Comparison of ENCODE assay signal across 1 cellular context in the genomic region with DNA sequence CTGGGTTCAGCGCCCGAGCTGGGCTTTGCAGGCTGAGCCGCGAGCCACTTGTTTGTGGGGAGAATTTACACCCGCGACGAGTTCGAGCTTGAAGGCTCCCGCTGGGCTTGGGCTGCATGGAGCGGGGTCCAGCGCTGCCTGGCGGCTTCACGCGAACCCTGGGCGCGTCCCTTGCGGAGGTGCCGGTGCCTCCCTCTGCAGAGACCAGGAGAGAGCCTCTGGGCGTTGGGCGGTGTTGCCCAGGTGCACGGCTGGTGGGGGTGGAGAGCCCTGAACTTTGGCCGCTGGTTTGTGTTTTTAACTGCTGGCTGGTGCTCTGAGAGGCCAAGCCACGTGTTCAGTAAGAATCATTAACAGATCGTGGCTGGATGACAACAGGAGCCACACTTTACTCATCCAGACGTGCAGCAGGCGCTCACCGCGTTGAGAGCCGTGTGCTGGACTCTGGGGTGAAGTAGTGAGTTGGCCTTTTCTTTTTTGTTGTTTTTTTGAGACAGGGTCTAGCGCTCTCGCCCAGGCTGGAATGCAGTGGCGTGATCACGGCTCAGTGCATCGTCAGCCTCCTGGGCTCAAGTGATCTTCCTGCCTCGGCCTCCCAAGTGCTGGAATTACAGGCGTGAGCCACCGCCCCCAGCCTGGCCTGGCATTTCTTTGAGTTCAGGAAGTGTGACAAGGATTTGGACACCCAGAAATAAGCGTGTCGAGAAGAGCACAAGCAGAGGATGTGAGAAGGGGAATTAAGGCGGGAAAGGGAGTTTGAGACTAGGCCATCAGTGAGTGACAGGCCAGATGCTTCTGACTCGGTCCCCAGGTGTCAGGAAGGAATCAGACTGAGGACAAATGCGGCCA.
TF ChIP-seq lines count a peak whose summit lies in the region.

No MANE protein-coding gene starts in this region.

TF ChIP-seq in H1, 55 proteins besides CTCF, POLR2A, EP300 and RAD21:
- TF ChIP-seq CBX8 (IDR thresholded peaks at IDR 0.05; ENCODE audit: borderline replicate concordance, low read depth, low read length) (no peak), RXRA (IDR thresholded peaks at IDR 0.05; ENCODE audit: insufficient read depth, low read depth, low read length) (no peak), BRCA1 (IDR thresholded peaks at IDR 0.05; ENCODE audit: low read depth, low read length) (no peak), SRF (IDR thresholded peaks at IDR 0.05; ENCODE audit: low read depth, low read length) (no peak), CBX5 (IDR thresholded peaks at IDR 0.05; ENCODE audit: low read depth, low read length) (no peak), BACH1 (IDR thresholded peaks at IDR 0.05; ENCODE audit: low read length) (no peak), SP2 (IDR thresholded peaks at IDR 0.05; ENCODE audit: low read length) (no peak), ASH2L (IDR thresholded peaks at IDR 0.05; ENCODE audit: low read length) (peak; percentile 11), POLR2AphosphoS5 (IDR thresholded peaks at IDR 0.05; ENCODE audit: low read depth, low read length) (no peak), SP1 (IDR thresholded peaks at IDR 0.05; ENCODE audit: low read depth, low read length) (no peak), RNF2 (IDR thresholded peaks at IDR 0.05; ENCODE audit: borderline replicate concordance, low read depth, low read length, missing control alignments, poor library complexity, severe bottlenecking) (no peak), TEAD4 (IDR thresholded peaks at IDR 0.05; ENCODE audit: low read depth, low read length) (no peak), FOSL1 (IDR thresholded peaks at IDR 0.05; ENCODE audit: insufficient read depth, low read depth, low read length) (no peak), KDM1A (IDR thresholded peaks at IDR 0.05; ENCODE audit: borderline replicate concordance, low read length) (no peak), SIX5 (IDR thresholded peaks at IDR 0.05; ENCODE audit: low read depth, low read length) (no peak), CREB1 (IDR thresholded peaks at IDR 0.05) (no peak), GTF2F1 (IDR thresholded peaks at IDR 0.05; ENCODE audit: borderline replicate concordance, low read depth, low read length) (no peak), MAFK (IDR thresholded peaks at IDR 0.05; ENCODE audit: low read depth, low read length) (no peak), NRF1 (IDR thresholded peaks at IDR 0.05; ENCODE audit: low read depth, low read length) (no peak), KDM4A (IDR thresholded peaks at IDR 0.05; ENCODE audit: low read depth, low read length, severe bottlenecking) (peak; percentile 41), JUN (IDR thresholded peaks at IDR 0.05; ENCODE audit: low read depth, low read length) (no peak), CHD1 (IDR thresholded peaks at IDR 0.05; ENCODE audit: low read depth, low read length) (no peak), YY1 (IDR thresholded peaks at IDR 0.05; ENCODE audit: low read depth, low read length) (no peak), NANOG (IDR thresholded peaks at IDR 0.05; ENCODE audit: insufficient read depth, low read depth, low read length, poor library complexity, severe bottlenecking) (no peak), RBBP5 (IDR thresholded peaks at IDR 0.05; ENCODE audit: borderline replicate concordance, low read depth, low read length) (peak; percentile 1; the same call in 1 of the 2 replicates), TAF7 (optimal IDR thresholded peaks at IDR 0.05; ENCODE audit: borderline replicate concordance, low read depth, low read length) (no peak), TBP (IDR thresholded peaks at IDR 0.05; ENCODE audit: low read depth, low read length) (no peak), SUZ12 (IDR thresholded peaks at IDR 0.05; ENCODE audit: low read length) (no peak), RFX5 (IDR thresholded peaks at IDR 0.05; ENCODE audit: borderline replicate concordance, low read depth, low read length) (no peak), TAF1 (IDR thresholded peaks at IDR 0.05; ENCODE audit: low read depth, low read length) (no peak; the same call in 1 of the 2 replicates), ZNF274 (IDR thresholded peaks at IDR 0.05; ENCODE audit: borderline replicate concordance, extremely low read depth, low read length) (no peak), POU5F1 (IDR thresholded peaks at IDR 0.05; ENCODE audit: low read depth, low read length) (no peak), HDAC6 (IDR thresholded peaks at IDR 0.05; ENCODE audit: low read depth, low read length) (no peak), SIN3A (conservative IDR thresholded peaks at IDR 0.05 in 1 of 2, IDR thresholded peaks at IDR 0.05 in 1 of 2; ENCODE audit: low read depth in 1 of 2, low read length in 2 of 2) (0 out of 4 replicates have a peak, but pooled peaks of 1 of the 2 experiments have one; percentile 54), CHD2 (IDR thresholded peaks at IDR 0.05; ENCODE audit: low read length) (no peak), TCF12 (IDR thresholded peaks at IDR 0.05; ENCODE audit: low read depth, low read length) (no peak), KDM5A (IDR thresholded peaks at IDR 0.05; ENCODE audit: low read length) (no peak), BCL11A (IDR thresholded peaks at IDR 0.05; ENCODE audit: low read depth in 2 of 2, low read length in 2 of 2) (no peak), SAP30 (IDR thresholded peaks at IDR 0.05; ENCODE audit: insufficient read depth, insufficient replicate concordance, low read length) (peak; percentile 67), CEBPB (IDR thresholded peaks at IDR 0.05; ENCODE audit: low read depth, low read length) (no peak), SIRT6 (IDR thresholded peaks at IDR 0.05; ENCODE audit: low read length) (no peak), CTBP2 (IDR thresholded peaks at IDR 0.05; ENCODE audit: borderline replicate concordance, insufficient read depth, insufficient read length, low read length) (no peak), SP4 (IDR thresholded peaks at IDR 0.05; ENCODE audit: low read length) (no peak), EZH2 (IDR thresholded peaks at IDR 0.05; ENCODE audit: low read depth, low read length, severe bottlenecking) (no peak), GABPA (IDR thresholded peaks at IDR 0.05; ENCODE audit: borderline replicate concordance, insufficient read depth, low read length) (no peak), HDAC2 (IDR thresholded peaks at IDR 0.05; ENCODE audit: borderline replicate concordance in 1 of 2, low read depth in 2 of 2, low read length in 2 of 2) (no peak), EGR1 (IDR thresholded peaks at IDR 0.05; ENCODE audit: borderline replicate concordance, low read depth, low read length) (no peak), JUND (IDR thresholded peaks at IDR 0.05; ENCODE audit: low read length) (no peak), PHF8 (conservative IDR thresholded peaks at IDR 0.05; ENCODE audit: low read depth, low read length) (no peak)
- TF ChIP-seq, protein P1, sequence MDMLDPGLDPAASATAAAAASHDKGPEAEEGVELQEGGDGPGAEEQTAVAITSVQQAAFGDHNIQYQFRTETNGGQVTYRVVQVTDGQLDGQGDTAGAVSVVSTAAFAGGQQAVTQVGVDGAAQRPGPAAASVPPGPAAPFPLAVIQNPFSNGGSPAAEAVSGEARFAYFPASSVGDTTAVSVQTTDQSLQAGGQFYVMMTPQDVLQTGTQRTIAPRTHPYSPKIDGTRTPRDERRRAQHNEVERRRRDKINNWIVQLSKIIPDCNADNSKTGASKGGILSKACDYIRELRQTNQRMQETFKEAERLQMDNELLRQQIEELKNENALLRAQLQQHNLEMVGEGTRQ (IDR thresholded peaks at IDR 0.05; ENCODE audit: low read length), result no peak
- TF ChIP-seq, protein P2, sequence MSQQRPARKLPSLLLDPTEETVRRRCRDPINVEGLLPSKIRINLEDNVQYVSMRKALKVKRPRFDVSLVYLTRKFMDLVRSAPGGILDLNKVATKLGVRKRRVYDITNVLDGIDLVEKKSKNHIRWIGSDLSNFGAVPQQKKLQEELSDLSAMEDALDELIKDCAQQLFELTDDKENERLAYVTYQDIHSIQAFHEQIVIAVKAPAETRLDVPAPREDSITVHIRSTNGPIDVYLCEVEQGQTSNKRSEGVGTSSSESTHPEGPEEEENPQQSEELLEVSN (IDR thresholded peaks at IDR 0.05), result peak; percentile 77
- TF ChIP-seq, protein P3, sequence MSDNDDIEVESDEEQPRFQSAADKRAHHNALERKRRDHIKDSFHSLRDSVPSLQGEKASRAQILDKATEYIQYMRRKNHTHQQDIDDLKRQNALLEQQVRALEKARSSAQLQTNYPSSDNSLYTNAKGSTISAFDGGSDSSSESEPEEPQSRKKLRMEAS (IDR thresholded peaks at IDR 0.05), result peak; percentile 87
- TF ChIP-seq, protein P4, sequence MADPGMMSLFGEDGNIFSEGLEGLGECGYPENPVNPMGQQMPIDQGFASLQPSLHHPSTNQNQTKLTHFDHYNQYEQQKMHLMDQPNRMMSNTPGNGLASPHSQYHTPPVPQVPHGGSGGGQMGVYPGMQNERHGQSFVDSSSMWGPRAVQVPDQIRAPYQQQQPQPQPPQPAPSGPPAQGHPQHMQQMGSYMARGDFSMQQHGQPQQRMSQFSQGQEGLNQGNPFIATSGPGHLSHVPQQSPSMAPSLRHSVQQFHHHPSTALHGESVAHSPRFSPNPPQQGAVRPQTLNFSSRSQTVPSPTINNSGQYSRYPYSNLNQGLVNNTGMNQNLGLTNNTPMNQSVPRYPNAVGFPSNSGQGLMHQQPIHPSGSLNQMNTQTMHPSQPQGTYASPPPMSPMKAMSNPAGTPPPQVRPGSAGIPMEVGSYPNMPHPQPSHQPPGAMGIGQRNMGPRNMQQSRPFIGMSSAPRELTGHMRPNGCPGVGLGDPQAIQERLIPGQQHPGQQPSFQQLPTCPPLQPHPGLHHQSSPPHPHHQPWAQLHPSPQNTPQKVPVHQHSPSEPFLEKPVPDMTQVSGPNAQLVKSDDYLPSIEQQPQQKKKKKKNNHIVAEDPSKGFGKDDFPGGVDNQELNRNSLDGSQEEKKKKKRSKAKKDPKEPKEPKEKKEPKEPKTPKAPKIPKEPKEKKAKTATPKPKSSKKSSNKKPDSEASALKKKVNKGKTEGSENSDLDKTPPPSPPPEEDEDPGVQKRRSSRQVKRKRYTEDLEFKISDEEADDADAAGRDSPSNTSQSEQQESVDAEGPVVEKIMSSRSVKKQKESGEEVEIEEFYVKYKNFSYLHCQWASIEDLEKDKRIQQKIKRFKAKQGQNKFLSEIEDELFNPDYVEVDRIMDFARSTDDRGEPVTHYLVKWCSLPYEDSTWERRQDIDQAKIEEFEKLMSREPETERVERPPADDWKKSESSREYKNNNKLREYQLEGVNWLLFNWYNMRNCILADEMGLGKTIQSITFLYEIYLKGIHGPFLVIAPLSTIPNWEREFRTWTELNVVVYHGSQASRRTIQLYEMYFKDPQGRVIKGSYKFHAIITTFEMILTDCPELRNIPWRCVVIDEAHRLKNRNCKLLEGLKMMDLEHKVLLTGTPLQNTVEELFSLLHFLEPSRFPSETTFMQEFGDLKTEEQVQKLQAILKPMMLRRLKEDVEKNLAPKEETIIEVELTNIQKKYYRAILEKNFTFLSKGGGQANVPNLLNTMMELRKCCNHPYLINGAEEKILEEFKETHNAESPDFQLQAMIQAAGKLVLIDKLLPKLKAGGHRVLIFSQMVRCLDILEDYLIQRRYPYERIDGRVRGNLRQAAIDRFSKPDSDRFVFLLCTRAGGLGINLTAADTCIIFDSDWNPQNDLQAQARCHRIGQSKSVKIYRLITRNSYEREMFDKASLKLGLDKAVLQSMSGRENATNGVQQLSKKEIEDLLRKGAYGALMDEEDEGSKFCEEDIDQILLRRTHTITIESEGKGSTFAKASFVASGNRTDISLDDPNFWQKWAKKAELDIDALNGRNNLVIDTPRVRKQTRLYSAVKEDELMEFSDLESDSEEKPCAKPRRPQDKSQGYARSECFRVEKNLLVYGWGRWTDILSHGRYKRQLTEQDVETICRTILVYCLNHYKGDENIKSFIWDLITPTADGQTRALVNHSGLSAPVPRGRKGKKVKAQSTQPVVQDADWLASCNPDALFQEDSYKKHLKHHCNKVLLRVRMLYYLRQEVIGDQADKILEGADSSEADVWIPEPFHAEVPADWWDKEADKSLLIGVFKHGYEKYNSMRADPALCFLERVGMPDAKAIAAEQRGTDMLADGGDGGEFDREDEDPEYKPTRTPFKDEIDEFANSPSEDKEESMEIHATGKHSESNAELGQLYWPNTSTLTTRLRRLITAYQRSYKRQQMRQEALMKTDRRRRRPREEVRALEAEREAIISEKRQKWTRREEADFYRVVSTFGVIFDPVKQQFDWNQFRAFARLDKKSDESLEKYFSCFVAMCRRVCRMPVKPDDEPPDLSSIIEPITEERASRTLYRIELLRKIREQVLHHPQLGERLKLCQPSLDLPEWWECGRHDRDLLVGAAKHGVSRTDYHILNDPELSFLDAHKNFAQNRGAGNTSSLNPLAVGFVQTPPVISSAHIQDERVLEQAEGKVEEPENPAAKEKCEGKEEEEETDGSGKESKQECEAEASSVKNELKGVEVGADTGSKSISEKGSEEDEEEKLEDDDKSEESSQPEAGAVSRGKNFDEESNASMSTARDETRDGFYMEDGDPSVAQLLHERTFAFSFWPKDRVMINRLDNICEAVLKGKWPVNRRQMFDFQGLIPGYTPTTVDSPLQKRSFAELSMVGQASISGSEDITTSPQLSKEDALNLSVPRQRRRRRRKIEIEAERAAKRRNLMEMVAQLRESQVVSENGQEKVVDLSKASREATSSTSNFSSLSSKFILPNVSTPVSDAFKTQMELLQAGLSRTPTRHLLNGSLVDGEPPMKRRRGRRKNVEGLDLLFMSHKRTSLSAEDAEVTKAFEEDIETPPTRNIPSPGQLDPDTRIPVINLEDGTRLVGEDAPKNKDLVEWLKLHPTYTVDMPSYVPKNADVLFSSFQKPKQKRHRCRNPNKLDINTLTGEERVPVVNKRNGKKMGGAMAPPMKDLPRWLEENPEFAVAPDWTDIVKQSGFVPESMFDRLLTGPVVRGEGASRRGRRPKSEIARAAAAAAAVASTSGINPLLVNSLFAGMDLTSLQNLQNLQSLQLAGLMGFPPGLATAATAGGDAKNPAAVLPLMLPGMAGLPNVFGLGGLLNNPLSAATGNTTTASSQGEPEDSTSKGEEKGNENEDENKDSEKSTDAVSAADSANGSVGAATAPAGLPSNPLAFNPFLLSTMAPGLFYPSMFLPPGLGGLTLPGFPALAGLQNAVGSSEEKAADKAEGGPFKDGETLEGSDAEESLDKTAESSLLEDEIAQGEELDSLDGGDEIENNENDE (IDR thresholded peaks at IDR 0.05; ENCODE audit: insufficient replicate concordance, low read length), result no peak
- TF ChIP-seq, protein P5, sequence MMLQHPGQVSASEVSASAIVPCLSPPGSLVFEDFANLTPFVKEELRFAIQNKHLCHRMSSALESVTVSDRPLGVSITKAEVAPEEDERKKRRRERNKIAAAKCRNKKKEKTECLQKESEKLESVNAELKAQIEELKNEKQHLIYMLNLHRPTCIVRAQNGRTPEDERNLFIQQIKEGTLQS (IDR thresholded peaks at IDR 0.05; ENCODE audit: insufficient read depth, low read depth, low read length), result no peak
- TF ChIP-seq, protein P6, sequence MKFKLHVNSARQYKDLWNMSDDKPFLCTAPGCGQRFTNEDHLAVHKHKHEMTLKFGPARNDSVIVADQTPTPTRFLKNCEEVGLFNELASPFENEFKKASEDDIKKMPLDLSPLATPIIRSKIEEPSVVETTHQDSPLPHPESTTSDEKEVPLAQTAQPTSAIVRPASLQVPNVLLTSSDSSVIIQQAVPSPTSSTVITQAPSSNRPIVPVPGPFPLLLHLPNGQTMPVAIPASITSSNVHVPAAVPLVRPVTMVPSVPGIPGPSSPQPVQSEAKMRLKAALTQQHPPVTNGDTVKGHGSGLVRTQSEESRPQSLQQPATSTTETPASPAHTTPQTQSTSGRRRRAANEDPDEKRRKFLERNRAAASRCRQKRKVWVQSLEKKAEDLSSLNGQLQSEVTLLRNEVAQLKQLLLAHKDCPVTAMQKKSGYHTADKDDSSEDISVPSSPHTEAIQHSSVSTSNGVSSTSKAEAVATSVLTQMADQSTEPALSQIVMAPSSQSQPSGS (IDR thresholded peaks at IDR 0.05; ENCODE audit: low read length), result no peak
